Comparison of ENCODE assay signal across 16 cellular contexts in genomic region chr13:75308222-75308621, GRCh38.
DNase-seq lines count a peak whose midpoint lies in the region; ATAC-seq and TF ChIP-seq lines count a peak whose summit lies in the region.
"Had no signal": no experiment of that assay in that cellular context is flagged by ENCODE, and none has a peak within 500 bp of the region (broad histone marks: within the 10 kb centered on the region; RNA-seq: fewer than 3 reads in every experiment).

No MANE protein-coding gene starts in this region.

- 80 to 90% (median 87%) methylated on average over 2 of the region's 2 CpGs for WGBS in adrenal gland, 4 donors

- H3K27me3 ChIP-seq in adrenal gland = no peaks in the 10 kb centered on the region
- H3K27me3 ChIP-seq: breast epithelium, neural progenitor cell, stomach had no signal

- intact Hi-C loops in adrenal gland (cut with DNase I) = no loop called here

- H3K9me3 ChIP-seq in adrenal gland (replicated peaks in 1 of 3) = no peaks in the 10 kb centered on the region
- H3K9me3 ChIP-seq: breast epithelium, lower lobe of right lung, stomach had no signal

- peaks cover 31 to 51% of the 10 kb centered on the region in 2 donors for H3K4me1 ChIP-seq in adrenal gland (replicated peaks in 1 of 2)
- H3K4me1 ChIP-seq: breast epithelium, lower lobe of right lung, neural progenitor cell had no signal

- H3K9me3 Mint-ChIP-seq in activated CD4-positive, alpha-beta T cell treated with anti-CD3 and anti-CD28 coated beads, Interleukin-2, amount 10 ng/mL, durations not matched to agents 7 days and 5 days = peaks cover 8% of the 10 kb centered on the region
- H3K9me3 Mint-ChIP-seq: neural progenitor cell had no signal

- no peak for TF ChIP-seq CTCF in adrenal gland (IDR thresholded peaks at IDR 0.05)

- ATAC-seq in GM21786 (IDR thresholded peaks at IDR 0.05; ENCODE audit: unreplicated experiment) (peak; percentile 53), GM18511 (IDR thresholded peaks at IDR 0.05; ENCODE audit: unreplicated experiment) (no peak)
- ATAC-seq: lower lobe of right lung had no signal

- peaks cover 9% of the 10 kb centered on the region for H3K4me1 Mint-ChIP-seq in activated CD4-positive, alpha-beta T cell treated with anti-CD3 and anti-CD28 coated beads, Interleukin-2, amount 10 ng/mL, durations not matched to agents 7 days and 5 days

- no peak overlapping the region for H3K27ac Mint-ChIP-seq in activated CD4-positive, alpha-beta T cell treated with anti-CD3 and anti-CD28 coated beads, Interleukin-2, amount 10 ng/mL, durations not matched to agents 7 days and 5 days
- H3K27ac Mint-ChIP-seq: neural progenitor cell had no signal

- H3K4me3 ChIP-seq in adrenal gland = no peak overlapping the region
- H3K4me3 ChIP-seq: breast epithelium, lower lobe of right lung, neural progenitor cell, stomach had no signal

- CTCF ChIA-PET in activated CD4-positive, alpha-beta T cell treated with anti-CD3 and anti-CD28 coated beads, Interleukin-2, amount 10 ng/mL, durations not matched to agents 7 days and 5 days (lab: Charles Lee) = no interaction called here

- TF ChIP-seq POLR2A in adrenal gland (IDR thresholded peaks at IDR 0.05) = no peak

- DNase-seq in activated CD4-positive, alpha-beta T cell treated with anti-CD3 and anti-CD28 coated beads for 48 hours = peak; percentile 65
- no peak for DNase-seq in activated CD4-positive, alpha-beta T cell treated with anti-CD3 and anti-CD28 coated beads, Interleukin-2, amount 10 ng/mL, durations not matched to agents 7 days and 5 days
- peak; percentile 19 for DNase-seq in NCI-H526 treated with DMSO at 0.1 percent for 48 hours (lab: John Stamatoyannopoulos, UW)
- DNase-seq in stimulated activated CD8-positive, alpha-beta memory T cell treated with anti-CD3 and anti-CD28 coated beads, Interleukin-4, amount 100 ng/mL, for 48 hours = peak; percentile 55
- no peak for DNase-seq in adrenal gland
- DNase-seq in NCI-H446 treated with DMSO at 0.1 percent for 48 hours (lab: John Stamatoyannopoulos, UW) = no peak
- DNase-seq: DMS 273 treated with DMSO at 0.1 percent for 48 hours, H7, hypothalamus, lower lobe of right lung, NCI-H1092, stomach had no signal

- peaks cover 0 to 20% of the 10 kb centered on the region in 2 donors for H3K36me3 ChIP-seq in adrenal gland (replicated peaks in 1 of 2)
- H3K36me3 ChIP-seq: neural progenitor cell had no signal

- no peaks in the 10 kb centered on the region for H3K27me3 Mint-ChIP-seq in activated CD4-positive, alpha-beta T cell treated with anti-CD3 and anti-CD28 coated beads, Interleukin-2, amount 10 ng/mL, durations not matched to agents 7 days and 5 days

- POLR2A ChIA-PET in activated CD4-positive, alpha-beta T cell treated with anti-CD3 and anti-CD28 coated beads, Interleukin-2, amount 10 ng/mL, durations not matched to agents 7 days and 5 days (lab: Charles Lee) = no interaction called here

- H3K4me3 Mint-ChIP-seq in activated CD4-positive, alpha-beta T cell treated with anti-CD3 and anti-CD28 coated beads, Interleukin-2, amount 10 ng/mL, durations not matched to agents 7 days and 5 days = no peak overlapping the region
- H3K4me3 Mint-ChIP-seq: neural progenitor cell had no signal

- peaks cover 66% of the 10 kb centered on the region for H3K36me3 Mint-ChIP-seq in activated CD4-positive, alpha-beta T cell treated with anti-CD3 and anti-CD28 coated beads, Interleukin-2, amount 10 ng/mL, durations not matched to agents 7 days and 5 days (ENCODE audit: low read depth)
- H3K36me3 Mint-ChIP-seq: neural progenitor cell had no signal

- no peak overlapping the region for H3K27ac ChIP-seq in adrenal gland
- H3K27ac ChIP-seq: breast epithelium, lower lobe of right lung, neural progenitor cell, stomach had no signal

Comparison
In these comparisons a context has a peak if more than half of its experiments do, and no peak if none do; other contexts are left out.
1. DNase-seq: peak in activated CD4-positive, alpha-beta T cell treated with anti-CD3 and anti-CD28 coated beads for 48 hours (single experiment), NCI-H526 treated with DMSO at 0.1 percent for 48 hours (single experiment) and stimulated activated CD8-positive, alpha-beta memory T cell treated with anti-CD3 and anti-CD28 coated beads, Interleukin-4, amount 100 ng/mL, for 48 hours (single experiment); none in activated CD4-positive, alpha-beta T cell treated with anti-CD3 and anti-CD28 coated beads, Interleukin-2, amount 10 ng/mL, durations not matched to agents 7 days and 5 days (single experiment), adrenal gland (0 of 7) and NCI-H446 treated with DMSO at 0.1 percent for 48 hours (single experiment).